In the genomic region with DNA sequence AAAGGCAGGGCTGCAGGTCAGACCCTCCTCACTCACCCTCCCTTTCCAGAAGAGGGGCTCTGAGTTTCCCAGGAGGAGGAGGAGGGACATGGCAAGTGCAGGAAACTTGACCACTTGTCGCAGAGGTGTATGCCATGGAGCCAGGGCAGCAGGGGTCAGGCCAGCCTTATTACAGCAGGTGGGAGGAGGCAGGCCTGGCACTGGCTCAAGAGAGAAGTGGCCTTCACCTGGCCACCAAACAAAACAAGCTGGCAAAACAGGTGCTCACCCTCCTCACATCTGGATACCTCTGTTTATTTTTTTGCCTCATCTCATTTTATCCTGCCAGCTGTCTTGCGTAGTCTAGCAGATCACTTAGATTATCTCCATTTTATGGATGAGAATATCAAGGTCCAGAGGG, we compare ENCODE assay signal across 29 cellular contexts. TPM values are rescaled to one million over a fixed set of nuclear protein-coding genes. Genes with fewer than 3 reads are reported as not detected.
"Had no signal": no experiment of that assay in that cellular context is flagged by ENCODE, and none has a peak within 500 bp of the region (broad histone marks: within the 10 kb centered on the region; RNA-seq: fewer than 3 reads in every experiment).

No MANE protein-coding gene starts in this region.

- H3K9me3 ChIP-seq: MG63 had no signal

- H3K4me3 ChIP-seq: MG63 had no signal

- H3K27ac ChIP-seq: brain microvascular endothelial cell, KMS-11 had no signal

- H3K36me3 ChIP-seq: brain microvascular endothelial cell, MG63 had no signal

- FAIRE-seq: colon, RCC 7860, TTC549 had no signal

- H3K4me2 ChIP-seq: KMS-11 had no signal

- H3K9ac ChIP-seq: KMS-11 had no signal

- H3K27me3 ChIP-seq: brain microvascular endothelial cell, MG63 had no signal

- DNase-seq: activated B cell treated with CpG ODN at 0.5 μM for 24 hours; activated CD4-positive, alpha-beta T cell treated with anti-CD3 and anti-CD28 coated beads for 1 hour; activated CD4-positive, alpha-beta T cell treated with anti-CD3 and anti-CD28 coated beads, Interleukin-2, amount 10 ng/mL, durations not matched to agents 24 days and 14 days; activated CD4-positive, alpha-beta T cell treated with anti-CD3 and anti-CD28 coated beads, Interleukin-2, amount 50 U/mL, for 48 hours; activated gamma-delta T cell; activated naive CD4-positive, alpha-beta T cell treated with anti-CD3 and anti-CD28 coated beads, Interleukin-2, amount 10 ng/mL, durations not matched to agents 7 days and 5 days; activated naive CD8-positive, alpha-beta T cell treated with anti-CD3 and anti-CD28 coated beads for 36 hours; activated T-cell treated with anti-CD3 and anti-CD28 coated beads, Interleukin-2, amount 50 U/mL, for 48 hours; brain microvascular endothelial cell; cerebellar nuclear complex; MG63; MV-4-11; NCI-H1092 treated with DMSO at 0.1 percent for 48 hours; NCI-H1417 treated with DMSO at 0.1 percent for 48 hours; NCI-H1694 treated with DMSO at 0.1 percent for 48 hours; NCI-H2081 treated with DMSO at 0.1 percent for 48 hours; NCI-H226; NCI-H510A; NCI-H526 treated with DMSO at 0.1 percent for 48 hours; PC-3; SHP77 treated with DMSO at 0.1 percent for 48 hours; T-cell; T-helper 2 cell; T1000 had no signal

RNA-seq across cellular contexts. Expression of a gene that starts 12.5 kb away (rescaled TPM):
- total RNA-seq: activated B cell treated with CpG ODN at 0.5 μM for 24 hours; activated CD4-positive, alpha-beta T cell treated with anti-CD3 and anti-CD28 coated beads, Interleukin-2, amount 10 ng/mL, durations not matched to agents 24 days and 14 days; activated naive CD8-positive, alpha-beta T cell treated with anti-CD3 and anti-CD28 coated beads for 36 hours; activated T-helper 17 cell treated with anti-CD3 and anti-CD28 coated beads, Interleukin-2, amount 50 U/mL, for 72 hours had no signal
